8 cellular contexts compared by ENCODE assay signal in the genomic region with DNA sequence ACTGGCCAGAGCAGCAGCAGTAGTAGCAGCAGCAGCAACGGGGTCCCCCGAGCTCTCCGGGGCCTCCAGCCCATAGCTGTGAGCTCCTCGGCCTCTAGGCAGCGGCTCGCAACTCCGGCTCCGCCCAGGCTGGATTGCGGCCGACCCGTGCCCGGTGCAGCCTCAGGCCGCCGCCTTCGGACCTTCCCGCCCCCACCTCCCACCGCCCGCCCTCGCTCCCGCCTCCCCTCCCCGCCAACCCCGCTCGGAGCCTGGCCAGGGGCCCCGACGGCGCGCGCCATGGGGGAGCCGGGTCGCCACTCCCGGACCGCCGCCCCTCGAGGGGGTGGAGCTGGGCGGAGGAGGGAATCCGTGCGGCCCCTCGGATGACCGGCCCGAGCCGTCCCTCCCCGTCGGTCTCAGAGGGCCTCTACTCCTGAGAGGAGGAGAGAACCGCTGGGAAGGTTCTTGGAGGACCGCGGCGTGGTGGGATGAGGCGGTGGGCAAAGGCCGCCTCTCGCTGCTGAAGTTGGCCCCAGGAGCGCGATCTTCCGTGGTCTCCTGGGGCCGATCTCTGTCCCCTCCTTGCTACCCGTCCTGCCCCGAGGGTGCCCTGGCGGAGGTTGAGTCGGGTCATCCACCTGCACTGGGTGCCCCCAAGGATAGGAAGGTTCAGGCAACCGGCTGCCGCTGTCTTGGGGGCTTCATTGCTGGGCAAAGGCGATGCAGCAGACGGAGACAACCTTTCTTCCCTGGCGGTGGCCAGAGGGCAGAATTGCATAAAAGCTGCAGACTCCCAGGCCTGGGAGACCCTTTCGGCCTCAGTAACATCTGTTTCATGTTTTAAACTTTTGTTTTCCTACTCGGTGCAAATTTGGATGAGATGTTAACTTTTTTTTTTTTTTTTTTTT. TPM values are rescaled to one million over a fixed set of nuclear protein-coding genes. Genes with fewer than 3 reads are reported as not detected.
DNase-seq lines count a peak whose midpoint lies in the region; ATAC-seq, FAIRE-seq and TF ChIP-seq lines count a peak whose summit lies in the region.

ADAM33 (minus strand) TSS at position 80 of the 890 bp plus-strand sequence; CDS start at position 74, 6 bp downstream.

- H3K36me3 ChIP-seq in endodermal cell (ENCODE audit: control insufficient read depth, insufficient read depth, low read length) (no peaks in the 10 kb centered on the region), lower lobe of right lung (no peaks in the 10 kb centered on the region), suprapubic skin (no peaks in the 10 kb centered on the region)

- FAIRE-seq in H54 (lab: Jason Lieb, UNC) = no peak

- no peak within 1 kb of the TSS for H3K27ac ChIP-seq in endodermal cell (ENCODE audit: low read depth, low read length)
- peak within 1 kb of the TSS; percentile 36 for H3K27ac ChIP-seq in lower lobe of right lung
- peak within 1 kb of the TSS; percentile 85 for H3K27ac ChIP-seq in suprapubic skin

- H3K9me3 Mint-ChIP-seq in endodermal cell = no peaks in the 10 kb centered on the region

- 0 out of 2 replicates have a peak within 1 kb of the TSS, but pooled peaks have one; percentile 28 for H3K4me3 ChIP-seq in LNCaP clone FGC (ENCODE audit: low read depth, low read length)
- H3K4me3 ChIP-seq in endodermal cell (ENCODE audit: low read length) = no peak within 1 kb of the TSS
- H3K4me3 ChIP-seq in lower lobe of right lung = peak within 1 kb of the TSS; percentile 51
- H3K4me3 ChIP-seq in suprapubic skin = peak within 1 kb of the TSS; percentile 54

- POLR2A ChIA-PET in GM10248 (lab: Yijun Ruan, JAX) = no interaction called here

- H3K36me3 Mint-ChIP-seq in endodermal cell (ENCODE audit: low read depth) = no peaks in the 10 kb centered on the region

- intact Hi-C loops in lower lobe of right lung (cut with DNase I) = no loop called here

- peaks cover 4% of the 10 kb centered on the region for H3K4me1 ChIP-seq in endodermal cell (ENCODE audit: control insufficient read depth, insufficient read depth, low read length)
- H3K4me1 ChIP-seq in lower lobe of right lung = peaks cover 9% of the 10 kb centered on the region
- H3K4me1 ChIP-seq in suprapubic skin = peaks cover 40% of the 10 kb centered on the region

- peaks cover 4% of the 10 kb centered on the region for H3K4me1 Mint-ChIP-seq in endodermal cell

- WGBS in endodermal cell (ENCODE audit: insufficient coverage in 1 of 2, insufficient read length in 1 of 2), 2 experiments = 22 to 62% methylated on average over 11 to 57 of the region's 65 CpGs
- 44% methylated on average over 7 of the region's 65 CpGs for WGBS in suprapubic skin

- peaks cover 74% of the 10 kb centered on the region for H3K27me3 Mint-ChIP-seq in endodermal cell (ENCODE audit: insufficient read depth)

- H3K27me3 ChIP-seq in endodermal cell (ENCODE audit: control insufficient read depth, insufficient read depth, low read length, poor library complexity, severe bottlenecking) (peaks cover 22% of the 10 kb centered on the region), lower lobe of right lung (ENCODE audit: low read depth) (peaks cover 39% of the 10 kb centered on the region), suprapubic skin (peaks cover 27% of the 10 kb centered on the region)

- TF ChIP-seq POLR2A in suprapubic skin (IDR thresholded peaks at IDR 0.05) (no peak), H54 (IDR thresholded peaks at IDR 0.05; ENCODE audit: low read depth, low read length) (no peak)

- ATAC-seq in lower lobe of right lung = peak; percentile 10 to 34
- no peak for ATAC-seq in HG03442 (IDR thresholded peaks at IDR 0.05; ENCODE audit: unreplicated experiment)

- DNase-seq in LNCaP clone FGC (ENCODE audit: low read depth) = no peak
- peak; percentile 83 for DNase-seq in endodermal cell
- no peak for DNase-seq in lower lobe of right lung
- DNase-seq in suprapubic skin (ENCODE audit: low spot score in 2 of 2) = no peak
- no peak for DNase-seq in GM10248 (ENCODE audit: extremely low spot score)
- no peak for DNase-seq in H54 (ENCODE audit: insufficient read length, low spot score)
- DNase-seq in GM20000 (ENCODE audit: low spot score) = no peak

- H3K9ac ChIP-seq in endodermal cell (ENCODE audit: extremely low read depth, low read length, poor library complexity, severe bottlenecking) = no peak within 1 kb of the TSS

- H3K27ac Mint-ChIP-seq in endodermal cell = no peak within 1 kb of the TSS

- TF ChIP-seq EP300 in suprapubic skin (IDR thresholded peaks at IDR 0.05) = no peak

- no peak for TF ChIP-seq CTCF in LNCaP clone FGC (IDR thresholded peaks at IDR 0.05; ENCODE audit: control insufficient read depth, extremely low read depth, insufficient read depth)
- peak; percentile 20 for TF ChIP-seq CTCF in endodermal cell (conservative IDR thresholded peaks at IDR 0.05)
- TF ChIP-seq CTCF in lower lobe of right lung (IDR thresholded peaks at IDR 0.05) = no peak
- no peak for TF ChIP-seq CTCF in suprapubic skin (IDR thresholded peaks at IDR 0.05)
- no peak for TF ChIP-seq CTCF in GM10248 (IDR thresholded peaks at IDR 0.05; ENCODE audit: control extremely low read depth, extremely low read depth, low read depth, missing control alignments)
- no peak for TF ChIP-seq CTCF in GM20000 (IDR thresholded peaks at IDR 0.05; ENCODE audit: extremely low read depth, missing control alignments)

- H3K9me3 ChIP-seq in endodermal cell (ENCODE audit: control insufficient read depth, low read length) = no peaks in the 10 kb centered on the region
- H3K9me3 ChIP-seq in lower lobe of right lung = no peaks in the 10 kb centered on the region
- H3K9me3 ChIP-seq in suprapubic skin = no peaks in the 10 kb centered on the region

- CTCF ChIA-PET in GM10248 (lab: Yijun Ruan, JAX) = no interaction called here

- H3K4me3 Mint-ChIP-seq in endodermal cell = peak within 1 kb of the TSS; percentile 47

RNA-seq across cellular contexts. Expression of gene ADAM33, which starts in this region (rescaled TPM):
- 1 to 10 TPM; 3.0 to 3.3 TPM for total RNA-seq in endodermal cell
- 7.7 TPM for polyA plus RNA-seq in endodermal cell (2013, experiment 1 of 2)
- 6.9 TPM for polyA plus RNA-seq in endodermal cell (2013, experiment 2 of 2)
- total RNA-seq in lower lobe of right lung = 11.7 TPM
- total RNA-seq in suprapubic skin = 10 to 100 TPM in 3 of 4 donors, 1 to 10 TPM in 1; 6.3 to 24.3 (median 13.4) TPM
